ENCODE assay signal across 9 cellular contexts in genomic region chr9:131405858-131406566, GRCh38. TPM values are rescaled to one million over a fixed set of nuclear protein-coding genes. Genes with fewer than 3 reads are reported as not detected.
DNase-seq lines count a peak whose midpoint lies in the region; ATAC-seq and TF ChIP-seq lines count a peak whose summit lies in the region.
"Had no signal": no experiment of that assay in that cellular context is flagged by ENCODE, and none has a peak within 500 bp of the region (broad histone marks: within the 10 kb centered on the region; RNA-seq: fewer than 3 reads in every experiment).

No MANE protein-coding gene starts in this region.

- peak overlapping the region; percentile 50 to 89 (median 63) for H3K27ac Mint-ChIP-seq in CD4-positive, CD25-positive, alpha-beta regulatory T cell
- peak overlapping the region; percentile 90 for H3K27ac Mint-ChIP-seq in endothelial cell (ENCODE audit: unreplicated experiment)

- peak overlapping the region; percentile 66 to 86 (median 80) for H3K4me3 Mint-ChIP-seq in CD4-positive, CD25-positive, alpha-beta regulatory T cell
- H3K4me3 Mint-ChIP-seq in endothelial cell (ENCODE audit: unreplicated experiment), result peak overlapping the region; percentile 25

- H3K9me3 Mint-ChIP-seq in CD4-positive, CD25-positive, alpha-beta regulatory T cell, result no peaks in the 10 kb centered on the region
- H3K9me3 Mint-ChIP-seq in endothelial cell (ENCODE audit: unreplicated experiment), result no peaks in the 10 kb centered on the region

- H3K4me1 ChIP-seq in CD4-positive, CD25-positive, alpha-beta regulatory T cell (ENCODE audit: control insufficient read depth, insufficient read depth, low read length, poor library complexity, severe bottlenecking), result peaks cover 91% of the 10 kb centered on the region
- H3K4me1 ChIP-seq in OCI-LY1 (ENCODE audit: insufficient read depth, low read length, severe bottlenecking), result peaks cover 96% of the 10 kb centered on the region

- peak overlapping the region; percentile 79 for H3K4me2 ChIP-seq in OCI-LY1 (ENCODE audit: low read length)
- H3K4me2 ChIP-seq in neural cell (ENCODE audit: low read length), result no peak overlapping the region

- H4K20me1 ChIP-seq in OCI-LY1 (ENCODE audit: insufficient read depth, low read length) (no peaks in the 10 kb centered on the region), neural cell (ENCODE audit: insufficient read depth) (peaks cover 70% of the 10 kb centered on the region)

- H3K9me3 ChIP-seq in CD4-positive, CD25-positive, alpha-beta regulatory T cell (ENCODE audit: control insufficient read depth in 2 of 2, low read length in 2 of 2), result no peaks in the 10 kb centered on the region
- H3K9me3 ChIP-seq in OCI-LY1 (ENCODE audit: low read length), result no peaks in the 10 kb centered on the region
- no peaks in the 10 kb centered on the region for H3K9me3 ChIP-seq in neural cell (ENCODE audit: low read length)

- H3K4me3 ChIP-seq in CD4-positive, CD25-positive, alpha-beta regulatory T cell (ENCODE audit: low read depth, low read length), result peak overlapping the region; percentile 81
- peak overlapping the region; percentile 47 for H3K4me3 ChIP-seq in OCI-LY1 (ENCODE audit: low read depth, low read length, poor library complexity, severe bottlenecking)
- peak overlapping the region; percentile 4 for H3K4me3 ChIP-seq in neural cell (ENCODE audit: low read length)

- H3K27me3 Mint-ChIP-seq in CD4-positive, CD25-positive, alpha-beta regulatory T cell, result no peaks in the 10 kb centered on the region
- H3K27me3 Mint-ChIP-seq in endothelial cell (ENCODE audit: unreplicated experiment), result peaks cover 3% of the 10 kb centered on the region

- peaks cover 5% of the 10 kb centered on the region for H3K36me3 ChIP-seq in CD4-positive, CD25-positive, alpha-beta regulatory T cell (ENCODE audit: control insufficient read depth, insufficient read depth, low read length)
- H3K36me3 ChIP-seq in OCI-LY1 (ENCODE audit: insufficient read depth, low read length) (peaks cover 10% of the 10 kb centered on the region; the same call in 1 of the 2 replicates), neural cell (ENCODE audit: insufficient read depth, low read length) (no peaks in the 10 kb centered on the region)

- ATAC-seq in CD4-positive, CD25-positive, alpha-beta regulatory T cell (ENCODE audit: low read depth in 2 of 2), result peak; percentile 25 to 28

- TF ChIP-seq CTCF in OCI-LY1 (IDR thresholded peaks at IDR 0.05; ENCODE audit: low read length), result no peak
- no peak for TF ChIP-seq CTCF in endothelial cell (IDR thresholded peaks at IDR 0.05; ENCODE audit: unreplicated experiment)
- no peak for TF ChIP-seq CTCF in neural cell (IDR thresholded peaks at IDR 0.05; ENCODE audit: poor library complexity, severe bottlenecking)

- H3K79me2 ChIP-seq in OCI-LY1 (ENCODE audit: insufficient read depth, low read length) (peaks cover 99% of the 10 kb centered on the region), neural cell (replicated peaks; ENCODE audit: insufficient read depth, low read length) (peaks cover 95% of the 10 kb centered on the region)

- H3K9ac ChIP-seq in OCI-LY1 (ENCODE audit: low read length), result peak overlapping the region; percentile 54
- H3K9ac ChIP-seq in neural cell (ENCODE audit: low read length), result no peak overlapping the region

- peak overlapping the region; percentile 60 for H3K27ac ChIP-seq in CD4-positive, CD25-positive, alpha-beta regulatory T cell (ENCODE audit: insufficient read depth, low read length, poor library complexity, severe bottlenecking)
- peak overlapping the region; percentile 82 for H3K27ac ChIP-seq in OCI-LY1 (ENCODE audit: low read depth, low read length, poor library complexity, severe bottlenecking)
- H3K27ac ChIP-seq in neural cell (ENCODE audit: low read length), result no peak overlapping the region

- peaks cover 13% of the 10 kb centered on the region for H3K36me3 Mint-ChIP-seq in CD4-positive, CD25-positive, alpha-beta regulatory T cell
- no peaks in the 10 kb centered on the region for H3K36me3 Mint-ChIP-seq in endothelial cell (ENCODE audit: low read depth, unreplicated experiment)

- H3K9me2 ChIP-seq in OCI-LY1 (ENCODE audit: low read depth, low read length), result no peaks in the 10 kb centered on the region
- H3K9me2 ChIP-seq in neural cell (ENCODE audit: insufficient read depth, low read length), result no peaks in the 10 kb centered on the region

- TF ChIP-seq EP300 in neural cell (conservative IDR thresholded peaks at IDR 0.05; ENCODE audit: poor library complexity, severe bottlenecking), result no peak

- H3F3A ChIP-seq in OCI-LY1 (ENCODE audit: insufficient read depth, low read length) (no peaks in the 10 kb centered on the region), neural cell (ENCODE audit: insufficient read depth, low read length, poor library complexity, severe bottlenecking) (no peaks in the 10 kb centered on the region)

- peaks cover 43 to 95% (median 77%) of the 10 kb centered on the region in 4 donors for H3K4me1 Mint-ChIP-seq in CD4-positive, CD25-positive, alpha-beta regulatory T cell
- peaks cover 72% of the 10 kb centered on the region for H3K4me1 Mint-ChIP-seq in endothelial cell (ENCODE audit: unreplicated experiment)

- no peak overlapping the region for H2AFZ ChIP-seq in OCI-LY1 (ENCODE audit: low read length)
- no peak overlapping the region for H2AFZ ChIP-seq in neural cell (ENCODE audit: low read depth, low read length)

- DNase-seq in CD4-positive, CD25-positive, alpha-beta regulatory T cell, result peak in 1 of 3 donors; percentile 55
- DNase-seq in endothelial cell (ENCODE audit: low spot score) (no peak), AML-193 (lab: John Stamatoyannopoulos, UW) (no peak), NCI-H2227 treated with DMSO at 0.1 percent for 48 hours (lab: John Stamatoyannopoulos, UW) (no peak), mesenteric fat pad (ENCODE audit: low spot score) (no peak), NCI-H1092 (lab: John Stamatoyannopoulos, UW) (no peak)
- DNase-seq: NCI-H1694 treated with DMSO at 0.1 percent for 48 hours had no signal

- H3K27me3 ChIP-seq in CD4-positive, CD25-positive, alpha-beta regulatory T cell (ENCODE audit: control insufficient read depth, insufficient read depth, low read length), result no peaks in the 10 kb centered on the region
- no peaks in the 10 kb centered on the region for H3K27me3 ChIP-seq in OCI-LY1 (ENCODE audit: insufficient read depth, low read length)
- no peaks in the 10 kb centered on the region for H3K27me3 ChIP-seq in neural cell (ENCODE audit: insufficient read depth, low read depth, low read length)

- no peak for TF ChIP-seq RAD21 in neural cell (conservative IDR thresholded peaks at IDR 0.05)

TF ChIP-seq in neural cell, 6 proteins besides CTCF, POLR2A, EP300 and RAD21:
- no peak for TF ChIP-seq EZH2 (IDR thresholded peaks at IDR 0.05; ENCODE audit: borderline replicate concordance, insufficient read depth, low read length, poor library complexity, severe bottlenecking)
- TF ChIP-seq MXI1 (conservative IDR thresholded peaks at IDR 0.05; ENCODE audit: poor library complexity, severe bottlenecking), result no peak
- TF ChIP-seq, protein P1, sequence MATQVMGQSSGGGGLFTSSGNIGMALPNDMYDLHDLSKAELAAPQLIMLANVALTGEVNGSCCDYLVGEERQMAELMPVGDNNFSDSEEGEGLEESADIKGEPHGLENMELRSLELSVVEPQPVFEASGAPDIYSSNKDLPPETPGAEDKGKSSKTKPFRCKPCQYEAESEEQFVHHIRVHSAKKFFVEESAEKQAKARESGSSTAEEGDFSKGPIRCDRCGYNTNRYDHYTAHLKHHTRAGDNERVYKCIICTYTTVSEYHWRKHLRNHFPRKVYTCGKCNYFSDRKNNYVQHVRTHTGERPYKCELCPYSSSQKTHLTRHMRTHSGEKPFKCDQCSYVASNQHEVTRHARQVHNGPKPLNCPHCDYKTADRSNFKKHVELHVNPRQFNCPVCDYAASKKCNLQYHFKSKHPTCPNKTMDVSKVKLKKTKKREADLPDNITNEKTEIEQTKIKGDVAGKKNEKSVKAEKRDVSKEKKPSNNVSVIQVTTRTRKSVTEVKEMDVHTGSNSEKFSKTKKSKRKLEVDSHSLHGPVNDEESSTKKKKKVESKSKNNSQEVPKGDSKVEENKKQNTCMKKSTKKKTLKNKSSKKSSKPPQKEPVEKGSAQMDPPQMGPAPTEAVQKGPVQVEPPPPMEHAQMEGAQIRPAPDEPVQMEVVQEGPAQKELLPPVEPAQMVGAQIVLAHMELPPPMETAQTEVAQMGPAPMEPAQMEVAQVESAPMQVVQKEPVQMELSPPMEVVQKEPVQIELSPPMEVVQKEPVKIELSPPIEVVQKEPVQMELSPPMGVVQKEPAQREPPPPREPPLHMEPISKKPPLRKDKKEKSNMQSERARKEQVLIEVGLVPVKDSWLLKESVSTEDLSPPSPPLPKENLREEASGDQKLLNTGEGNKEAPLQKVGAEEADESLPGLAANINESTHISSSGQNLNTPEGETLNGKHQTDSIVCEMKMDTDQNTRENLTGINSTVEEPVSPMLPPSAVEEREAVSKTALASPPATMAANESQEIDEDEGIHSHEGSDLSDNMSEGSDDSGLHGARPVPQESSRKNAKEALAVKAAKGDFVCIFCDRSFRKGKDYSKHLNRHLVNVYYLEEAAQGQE (IDR thresholded peaks at IDR 0.05; ENCODE audit: borderline replicate concordance), result no peak
- no peak for TF ChIP-seq TAF1 (IDR thresholded peaks at IDR 0.05; ENCODE audit: low read depth)
- TF ChIP-seq POLR2AphosphoS5 (IDR thresholded peaks at IDR 0.05), result no peak
- no peak for TF ChIP-seq SMC3 (conservative IDR thresholded peaks at IDR 0.05; ENCODE audit: poor library complexity)

RNA-seq across cellular contexts. Expression of gene PRRC2B, which starts 12.1 kb away (rescaled TPM):
- 239 TPM for total RNA-seq in CD4-positive, CD25-positive, alpha-beta regulatory T cell
- polyA plus RNA-seq in CD4-positive, CD25-positive, alpha-beta regulatory T cell, result 10 to 100 TPM in 1 of 4 donors, 1 to 10 TPM in 3; 8.1 to 10.3 (median 9.5) TPM
- total RNA-seq in endothelial cell (ENCODE audit: unreplicated experiment) (350 TPM), mesenteric fat pad (185 TPM)
- 89.5 and 108 TPM in 2 replicates for polyA plus RNA-seq in neural cell
- 272 and 284 TPM in 2 replicates for polyA minus RNA-seq in neural cell

Comparison
In these comparisons a context has a peak if more than half of its experiments do, and no peak if none do; other contexts are left out.
1. H3K4me3 ChIP-seq: peak in every context shown above with its lines; median percentile 81 in CD4-positive, CD25-positive, alpha-beta regulatory T cell; 47 in OCI-LY1; 4 in neural cell.